Comparison of ENCODE assay signal across 24 cellular contexts in genomic region chr1:5720045-5720444, GRCh38.
DNase-seq lines count a peak whose midpoint lies in the region; ATAC-seq and TF ChIP-seq lines count a peak whose summit lies in the region.
"Had no signal": no experiment of that assay in that cellular context is flagged by ENCODE, and none has a peak within 500 bp of the region (broad histone marks: within the 10 kb centered on the region; RNA-seq: fewer than 3 reads in every experiment).

No MANE protein-coding gene starts in this region.

- DNase-seq in Right ventricle myocardium inferior (ENCODE audit: missing footprints) = peak; percentile 45
- no peak for DNase-seq in Right ventricle myocardium superior
- peak; percentile 17 for DNase-seq in H9
- DNase-seq in foreskin keratinocyte = no peak
- DNase-seq in stomach = peak; percentile 20
- DNase-seq in GF-D8 (lab: John Stamatoyannopoulos, UW) = no peak
- DNase-seq: 8988T; ACHN; BE2C; CD4-positive, CD25-positive, alpha-beta regulatory T cell; GM23248; HCEC 1CT; Karpas-422; NCI-H1092 treated with DMSO at 0.1 percent for 48 hours; NCI-H1436; NCI-H187; NCI-H2081 treated with DMSO at 0.1 percent for 48 hours; NCI-H2171; NCI-H226; NCI-H510A; NCI-H69; RPMI8226; SK-N-SH had no signal

- no peak overlapping the region for H4K5ac ChIP-seq in H9 (ENCODE audit: insufficient read length, low read depth, low read length)

- peaks cover 1 to 10% (median 3%) of the 10 kb centered on the region in 3 experiments; a peak in 4 of 7 replicates for H3K36me3 Mint-ChIP-seq in H9 (ENCODE audit: insufficient read depth in 1 of 3, low read depth in 3 of 3)
- H3K36me3 Mint-ChIP-seq: CD4-positive, CD25-positive, alpha-beta regulatory T cell had no signal

- H3K27ac ChIP-seq in H9 (ENCODE audit: insufficient read length, low read depth, low read length) = no peak overlapping the region
- peak overlapping the region; percentile 27 for H3K27ac ChIP-seq in foreskin keratinocyte
- H3K27ac ChIP-seq in stomach = no peak overlapping the region
- H3K27ac ChIP-seq: GM23248 had no signal

- intact Hi-C loops in Right ventricle myocardium inferior (cut with DNase I) (no loop called here), Right ventricle myocardium superior (cut with DNase I) (no loop called here), stomach (cut with DNase I; ENCODE audit: low total_unique reads) (no loop called here)

- no CpG with 5 or more reads among the region's 8 CpGs for WGBS in H9 (ENCODE audit: extremely low coverage, insufficient read length, low lambda C conversion rate)
- WGBS in stomach, 5 donors = 67 to 79% (median 73%) methylated on average over 8 of the region's 8 CpGs

- no peaks in the 10 kb centered on the region for H4K20me1 ChIP-seq in H9 (ENCODE audit: control insufficient read depth, insufficient read depth, insufficient read length)

- H2BK20ac ChIP-seq in H9 (ENCODE audit: low read depth, low read length, poor library complexity, severe bottlenecking) = no peak overlapping the region

- no peak overlapping the region for H4K91ac ChIP-seq in H9 (ENCODE audit: insufficient read length, low read depth, low read length)

- no peaks in the 10 kb centered on the region for H3K23me2 ChIP-seq in H9 (ENCODE audit: insufficient read length, low read depth, low read length, poor library complexity, severe bottlenecking)

- H2AFZ ChIP-seq in H9 (ENCODE audit: low read length) = no peak overlapping the region
- H2AFZ ChIP-seq: GM23248 had no signal

- peaks cover 22% of the 10 kb centered on the region for H3K27me3 Mint-ChIP-seq in H9 (ENCODE audit: low read depth)

- no peaks in the 10 kb centered on the region for H3K9me3 ChIP-seq in H9 (ENCODE audit: control insufficient read depth, low read depth, low read length)
- peaks cover 0 to 12% (median 4%) of the 10 kb centered on the region in 4 donors for H3K9me3 ChIP-seq in stomach
- H3K9me3 ChIP-seq: BE2C, SK-N-SH had no signal

- H3K4ac ChIP-seq in H9 (ENCODE audit: low read depth, low read length) = no peak overlapping the region

- H2BK5ac ChIP-seq in H9 (ENCODE audit: insufficient read length, low read length) = no peak overlapping the region

- no peak overlapping the region for H3K4me3 Mint-ChIP-seq in H9

- no peak overlapping the region for H3T11ph ChIP-seq in H9 (ENCODE audit: low read length)

- no peak overlapping the region for H3K4me3 ChIP-seq in stomach
- H3K4me3 ChIP-seq: GM23248 had no signal

- no peak for TF ChIP-seq POLR2A in stomach (IDR thresholded peaks at IDR 0.05)

- no peak overlapping the region for H3K4me2 ChIP-seq in H9 (ENCODE audit: insufficient read depth, insufficient read length, low read length)
- H3K4me2 ChIP-seq: SK-N-SH had no signal

- no peaks in the 10 kb centered on the region for H3K79me1 ChIP-seq in H9 (ENCODE audit: insufficient read depth, low read depth, low read length, poor library complexity, severe bottlenecking)

- no peak overlapping the region for H3K27ac Mint-ChIP-seq in H9
- H3K27ac Mint-ChIP-seq: CD4-positive, CD25-positive, alpha-beta regulatory T cell had no signal

- no peak overlapping the region for H3K23ac ChIP-seq in H9 (ENCODE audit: insufficient read length, low read depth, low read length)

- H2BK120ac ChIP-seq in H9 (ENCODE audit: low read depth, low read length, poor library complexity, severe bottlenecking) = no peak overlapping the region

- peaks cover 32 to 33% of the 10 kb centered on the region in 2 experiments for H3K4me1 Mint-ChIP-seq in H9
- H3K4me1 Mint-ChIP-seq: CD4-positive, CD25-positive, alpha-beta regulatory T cell had no signal

- H3K18ac ChIP-seq in H9 (ENCODE audit: insufficient read length, low read depth, low read length) = no peak overlapping the region

- TF ChIP-seq CTCF in H9 (conservative IDR thresholded peaks at IDR 0.05) (no peak), foreskin keratinocyte (conservative IDR thresholded peaks at IDR 0.05) (no peak), stomach (IDR thresholded peaks at IDR 0.05) (no peak)

- H3K9me3 Mint-ChIP-seq in H9 = peaks cover 9 to 11% of the 10 kb centered on the region in 2 experiments

- no peak overlapping the region for H3K56ac ChIP-seq in H9 (ENCODE audit: insufficient read length, low read depth, low read length)

- H3K9ac ChIP-seq in H9 (ENCODE audit: extremely low read depth, insufficient read length, low read length) = no peak overlapping the region
- H3K9ac ChIP-seq: GM23248, SK-N-SH had no signal

- no peak for TF ChIP-seq EP300 in stomach (IDR thresholded peaks at IDR 0.05)

- H2BK12ac ChIP-seq in H9 (ENCODE audit: insufficient read length, low read depth, low read length) = no peak overlapping the region

- ATAC-seq in Right ventricle myocardium inferior = no peak
- no peak for ATAC-seq in Right ventricle myocardium superior (ENCODE audit: poor library complexity)
- no peak for ATAC-seq in foreskin keratinocyte
- no peak for ATAC-seq in HG02763 (IDR thresholded peaks at IDR 0.05; ENCODE audit: unreplicated experiment)

- H2AK5ac ChIP-seq in H9 (ENCODE audit: insufficient read length, low read length) = no peak overlapping the region

- no peak overlapping the region for H4K8ac ChIP-seq in H9 (replicated peaks; ENCODE audit: insufficient read length, low read depth, low read length)

- no peaks in the 10 kb centered on the region for H3K36me3 ChIP-seq in stomach
- H3K36me3 ChIP-seq: BE2C had no signal

- H3K79me2 ChIP-seq in H9 (ENCODE audit: insufficient read depth, low read length) = no peaks in the 10 kb centered on the region

- H3K14ac ChIP-seq in H9 (ENCODE audit: insufficient read depth, low read length) = no peak overlapping the region

- H3K4me1 ChIP-seq in H9 (ENCODE audit: insufficient read depth, low read length) (no peaks in the 10 kb centered on the region; the same call in 1 of the 2 replicates), foreskin keratinocyte (peaks cover 17% of the 10 kb centered on the region), stomach (no peaks in the 10 kb centered on the region)
- H3K4me1 ChIP-seq: BE2C had no signal

- no peaks in the 10 kb centered on the region for H3K27me3 ChIP-seq in H9 (ENCODE audit: insufficient read depth, low read length)
- no peaks in the 10 kb centered on the region for H3K27me3 ChIP-seq in foreskin keratinocyte
- H3K27me3 ChIP-seq in stomach = peaks cover 0 to 54% (median 7%) of the 10 kb centered on the region in 3 donors
- H3K27me3 ChIP-seq: BE2C had no signal

- no peak overlapping the region for H2BK15ac ChIP-seq in H9 (ENCODE audit: low read depth, low read length)

Comparison
In these comparisons a context has a peak if more than half of its experiments do, and no peak if none do; other contexts are left out.
1. DNase-seq: peak in Right ventricle myocardium inferior (single experiment), H9 (single experiment) and stomach (single experiment); none in Right ventricle myocardium superior (single experiment), foreskin keratinocyte (0 of 2) and GF-D8 (single experiment).